In the genomic region with DNA sequence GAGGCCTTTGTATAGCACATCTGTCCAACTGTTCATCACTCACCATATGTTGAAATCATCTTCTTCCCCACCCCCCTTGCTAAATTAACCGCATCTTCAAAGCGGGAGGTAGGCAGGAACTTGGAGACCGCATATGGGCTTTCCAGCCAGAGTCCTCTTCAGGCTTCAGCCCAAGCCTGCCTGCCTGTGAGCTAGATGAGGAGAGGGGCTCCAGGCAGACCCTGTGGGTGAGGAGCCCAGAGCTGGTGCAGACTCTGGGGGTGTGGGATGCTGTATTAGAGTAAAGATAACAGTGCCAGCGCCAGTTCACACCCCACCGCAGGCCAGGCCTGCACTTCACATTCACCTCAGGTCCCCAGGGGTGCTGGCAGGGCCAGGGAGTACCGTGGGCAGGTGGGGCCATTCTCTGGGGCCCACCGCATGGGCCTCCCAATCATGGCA, we compare ENCODE assay signal across 1 cellular context.
TF ChIP-seq lines count a peak whose summit lies in the region.

No MANE protein-coding gene starts in this region.

TF ChIP-seq in WTC11, 78 proteins besides CTCF, POLR2A, EP300 and RAD21 (continued from another document):
- no peak for TF ChIP-seq PRDM15 (CRISPR knock-in tag; IDR thresholded peaks at IDR 0.05)
- TF ChIP-seq ZNF425 (CRISPR knock-in tag; conservative IDR thresholded peaks at IDR 0.05) = no peak
- TF ChIP-seq FOXJ3 (CRISPR knock-in tag; IDR thresholded peaks at IDR 0.05; ENCODE audit: borderline replicate concordance) = no peak
- TF ChIP-seq ATF1 (CRISPR knock-in tag; IDR thresholded peaks at IDR 0.05) = no peak
- TF ChIP-seq ZNF281 (CRISPR knock-in tag; IDR thresholded peaks at IDR 0.05) = no peak
- no peak for TF ChIP-seq KAT7 (CRISPR knock-in tag; IDR thresholded peaks at IDR 0.05; ENCODE audit: borderline replicate concordance)
- no peak for TF ChIP-seq JAZF1 (CRISPR knock-in tag; IDR thresholded peaks at IDR 0.05)
- no peak for TF ChIP-seq ZNF138 (CRISPR knock-in tag; conservative IDR thresholded peaks at IDR 0.05)
- TF ChIP-seq, protein P1, sequence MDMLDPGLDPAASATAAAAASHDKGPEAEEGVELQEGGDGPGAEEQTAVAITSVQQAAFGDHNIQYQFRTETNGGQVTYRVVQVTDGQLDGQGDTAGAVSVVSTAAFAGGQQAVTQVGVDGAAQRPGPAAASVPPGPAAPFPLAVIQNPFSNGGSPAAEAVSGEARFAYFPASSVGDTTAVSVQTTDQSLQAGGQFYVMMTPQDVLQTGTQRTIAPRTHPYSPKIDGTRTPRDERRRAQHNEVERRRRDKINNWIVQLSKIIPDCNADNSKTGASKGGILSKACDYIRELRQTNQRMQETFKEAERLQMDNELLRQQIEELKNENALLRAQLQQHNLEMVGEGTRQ (CRISPR knock-in tag; IDR thresholded peaks at IDR 0.05) = no peak
- TF ChIP-seq, protein P2, sequence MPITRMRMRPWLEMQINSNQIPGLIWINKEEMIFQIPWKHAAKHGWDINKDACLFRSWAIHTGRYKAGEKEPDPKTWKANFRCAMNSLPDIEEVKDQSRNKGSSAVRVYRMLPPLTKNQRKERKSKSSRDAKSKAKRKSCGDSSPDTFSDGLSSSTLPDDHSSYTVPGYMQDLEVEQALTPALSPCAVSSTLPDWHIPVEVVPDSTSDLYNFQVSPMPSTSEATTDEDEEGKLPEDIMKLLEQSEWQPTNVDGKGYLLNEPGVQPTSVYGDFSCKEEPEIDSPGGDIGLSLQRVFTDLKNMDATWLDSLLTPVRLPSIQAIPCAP (CRISPR knock-in tag; IDR thresholded peaks at IDR 0.05) = no peak
- no peak for TF ChIP-seq RELA (CRISPR knock-in tag; IDR thresholded peaks at IDR 0.05; ENCODE audit: borderline replicate concordance)
- TF ChIP-seq, protein P3, sequence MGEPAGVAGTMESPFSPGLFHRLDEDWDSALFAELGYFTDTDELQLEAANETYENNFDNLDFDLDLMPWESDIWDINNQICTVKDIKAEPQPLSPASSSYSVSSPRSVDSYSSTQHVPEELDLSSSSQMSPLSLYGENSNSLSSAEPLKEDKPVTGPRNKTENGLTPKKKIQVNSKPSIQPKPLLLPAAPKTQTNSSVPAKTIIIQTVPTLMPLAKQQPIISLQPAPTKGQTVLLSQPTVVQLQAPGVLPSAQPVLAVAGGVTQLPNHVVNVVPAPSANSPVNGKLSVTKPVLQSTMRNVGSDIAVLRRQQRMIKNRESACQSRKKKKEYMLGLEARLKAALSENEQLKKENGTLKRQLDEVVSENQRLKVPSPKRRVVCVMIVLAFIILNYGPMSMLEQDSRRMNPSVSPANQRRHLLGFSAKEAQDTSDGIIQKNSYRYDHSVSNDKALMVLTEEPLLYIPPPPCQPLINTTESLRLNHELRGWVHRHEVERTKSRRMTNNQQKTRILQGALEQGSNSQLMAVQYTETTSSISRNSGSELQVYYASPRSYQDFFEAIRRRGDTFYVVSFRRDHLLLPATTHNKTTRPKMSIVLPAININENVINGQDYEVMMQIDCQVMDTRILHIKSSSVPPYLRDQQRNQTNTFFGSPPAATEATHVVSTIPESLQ (CRISPR knock-in tag; IDR thresholded peaks at IDR 0.05) = no peak
- TF ChIP-seq E2F5 (CRISPR knock-in tag; IDR thresholded peaks at IDR 0.05) = no peak
- no peak for TF ChIP-seq RORB (CRISPR knock-in tag; IDR thresholded peaks at IDR 0.05)
- TF ChIP-seq, protein P4, sequence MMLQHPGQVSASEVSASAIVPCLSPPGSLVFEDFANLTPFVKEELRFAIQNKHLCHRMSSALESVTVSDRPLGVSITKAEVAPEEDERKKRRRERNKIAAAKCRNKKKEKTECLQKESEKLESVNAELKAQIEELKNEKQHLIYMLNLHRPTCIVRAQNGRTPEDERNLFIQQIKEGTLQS (CRISPR knock-in tag; conservative IDR thresholded peaks at IDR 0.05) = no peak
- TF ChIP-seq, protein P5, sequence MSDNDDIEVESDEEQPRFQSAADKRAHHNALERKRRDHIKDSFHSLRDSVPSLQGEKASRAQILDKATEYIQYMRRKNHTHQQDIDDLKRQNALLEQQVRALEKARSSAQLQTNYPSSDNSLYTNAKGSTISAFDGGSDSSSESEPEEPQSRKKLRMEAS (CRISPR knock-in tag; IDR thresholded peaks at IDR 0.05) = no peak
- TF ChIP-seq ZNF232 (CRISPR knock-in tag; IDR thresholded peaks at IDR 0.05) = no peak
